8 cellular contexts compared by ENCODE assay signal in the genomic region with DNA sequence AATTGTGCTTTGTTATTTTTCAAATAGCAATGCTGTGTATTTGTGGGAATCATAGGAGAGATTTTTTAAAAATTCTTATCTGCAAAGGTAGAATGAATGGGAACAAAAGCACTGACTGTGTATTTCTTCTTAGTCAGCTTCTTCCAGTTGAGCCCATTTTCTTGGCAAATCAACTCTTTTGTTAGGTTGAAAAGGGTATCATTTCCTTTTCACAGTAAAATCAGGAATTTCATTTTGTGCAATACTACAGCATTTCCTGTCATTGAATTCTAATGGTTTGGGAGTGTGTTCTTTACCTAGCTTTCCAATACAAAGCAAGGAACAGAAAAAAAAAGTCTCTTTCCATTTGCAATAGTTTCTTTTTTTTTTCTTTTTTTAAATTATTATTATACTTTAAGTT. TPM values are rescaled to one million over a fixed set of nuclear protein-coding genes. Genes with fewer than 3 reads are reported as not detected.
DNase-seq lines count a peak whose midpoint lies in the region; ATAC-seq and TF ChIP-seq lines count a peak whose summit lies in the region.

No MANE protein-coding gene starts in this region.

- H3K27ac ChIP-seq in mammary epithelial cell (ENCODE audit: insufficient read depth, low read depth, low read length) (no peak overlapping the region), breast epithelium (peak overlapping the region in 1 of 2 donors; percentile 97), left lung (peak overlapping the region; percentile 92 to 93), upper lobe of left lung (peak overlapping the region; percentile 93 to 96 (median 93)), thyroid gland (peak overlapping the region in 1 of 3 donors; percentile 90)

- peak overlapping the region; percentile 97 for H3K27ac Mint-ChIP-seq in activated naive CD8-positive, alpha-beta T cell treated with anti-CD3 and anti-CD28 coated beads, Interleukin-2, amount 50 U/mL, for 24 hours

- in situ Hi-C loops in mammary epithelial cell (cut with MboI; ENCODE audit: low sequenced_read_pairs in 2 of 2) = no loop called here

- no peak overlapping the region for H3K9ac ChIP-seq in mammary epithelial cell (ENCODE audit: insufficient read depth, low read length)

- no TSS peak for BruUV-seq in mammary epithelial cell (replicated peaks; lab: Mats Ljungman, UMichigan)

- no peak for TF ChIP-seq EP300 in upper lobe of left lung (IDR thresholded peaks at IDR 0.05)

- H3K9me3 Mint-ChIP-seq in activated naive CD8-positive, alpha-beta T cell treated with anti-CD3 and anti-CD28 coated beads, Interleukin-2, amount 50 U/mL, for 24 hours = no peaks in the 10 kb centered on the region

- dilution Hi-C loops in mammary epithelial cell (cut with HindIII; ENCODE audit: low sequenced_read_pairs) = no loop called here

- H3K9me3 ChIP-seq in mammary epithelial cell (replicated peaks; ENCODE audit: insufficient read depth, low read length) = no peaks in the 10 kb centered on the region
- H3K9me3 ChIP-seq in breast epithelium = no peaks in the 10 kb centered on the region
- no peaks in the 10 kb centered on the region for H3K9me3 ChIP-seq in left lung
- H3K9me3 ChIP-seq in upper lobe of left lung = no peaks in the 10 kb centered on the region
- H3K9me3 ChIP-seq in thyroid gland = no peaks in the 10 kb centered on the region

- no peak overlapping the region for H3K4me3 ChIP-seq in mammary epithelial cell (replicated peaks in 1 of 3; ENCODE audit: insufficient read depth in 1 of 3, low read depth in 2 of 3, low read length in 3 of 3)
- H3K4me3 ChIP-seq in breast epithelium = peak overlapping the region in 1 of 3 donors; percentile 86
- H3K4me3 ChIP-seq in left lung = peak overlapping the region in 1 of 2 donors; percentile 60
- H3K4me3 ChIP-seq in upper lobe of left lung = peak overlapping the region in 2 of 4 donors; percentile 70 to 74
- no peak overlapping the region for H3K4me3 ChIP-seq in thyroid gland (replicated peaks in 1 of 3)

- no peak for DNase-seq in mammary epithelial cell
- DNase-seq in breast epithelium (ENCODE audit: low spot score in 2 of 2) = no peak
- DNase-seq in activated naive CD8-positive, alpha-beta T cell treated with anti-CD3 and anti-CD28 coated beads, Interleukin-2, amount 50 U/mL, for 24 hours = no peak
- no peak for DNase-seq in left lung
- DNase-seq in upper lobe of left lung = no peak
- no peak for DNase-seq in thyroid gland
- DNase-seq in posterior cingulate gyrus = no peak

- H3K36me3 ChIP-seq in mammary epithelial cell (ENCODE audit: insufficient read depth, low read length) = no peaks in the 10 kb centered on the region
- H3K36me3 ChIP-seq in breast epithelium = no peaks in the 10 kb centered on the region
- no peaks in the 10 kb centered on the region for H3K36me3 ChIP-seq in left lung
- H3K36me3 ChIP-seq in upper lobe of left lung = no peaks in the 10 kb centered on the region
- no peaks in the 10 kb centered on the region for H3K36me3 ChIP-seq in thyroid gland

- no peaks in the 10 kb centered on the region for H3K79me2 ChIP-seq in mammary epithelial cell (ENCODE audit: insufficient read depth, low read length)

- peak overlapping the region; percentile 100 for H2AFZ ChIP-seq in mammary epithelial cell (ENCODE audit: low read depth, low read length)

- peaks cover 15% of the 10 kb centered on the region for H3K4me1 ChIP-seq in mammary epithelial cell (ENCODE audit: insufficient read depth, low read length)
- no peaks in the 10 kb centered on the region for H3K4me1 ChIP-seq in breast epithelium
- H3K4me1 ChIP-seq in left lung = peaks cover 0 to 18% of the 10 kb centered on the region in 2 donors
- peaks cover 0 to 26% (median 16%) of the 10 kb centered on the region in 4 donors for H3K4me1 ChIP-seq in upper lobe of left lung
- no peaks in the 10 kb centered on the region for H3K4me1 ChIP-seq in thyroid gland

- TF ChIP-seq CTCF in mammary epithelial cell (conservative IDR thresholded peaks at IDR 0.05 in 1 of 2, IDR thresholded peaks at IDR 0.05 in 1 of 2; ENCODE audit: extremely low read depth in 1 of 2, insufficient read depth in 1 of 2, low read depth in 1 of 2, low read length in 2 of 2) = no peak
- TF ChIP-seq CTCF in breast epithelium (IDR thresholded peaks at IDR 0.05) = no peak
- TF ChIP-seq CTCF in left lung (IDR thresholded peaks at IDR 0.05) = no peak
- no peak for TF ChIP-seq CTCF in upper lobe of left lung (IDR thresholded peaks at IDR 0.05)
- no peak for TF ChIP-seq CTCF in thyroid gland (IDR thresholded peaks at IDR 0.05)

- TF ChIP-seq POLR2A in breast epithelium (IDR thresholded peaks at IDR 0.05) (no peak), upper lobe of left lung (IDR thresholded peaks at IDR 0.05) (no peak), thyroid gland (IDR thresholded peaks at IDR 0.05) (no peak)

- peaks cover 25% of the 10 kb centered on the region for H3K4me1 Mint-ChIP-seq in activated naive CD8-positive, alpha-beta T cell treated with anti-CD3 and anti-CD28 coated beads, Interleukin-2, amount 50 U/mL, for 24 hours

- no peaks in the 10 kb centered on the region for H3K27me3 ChIP-seq in mammary epithelial cell (ENCODE audit: insufficient read depth, low read length)
- H3K27me3 ChIP-seq in breast epithelium = no peaks in the 10 kb centered on the region
- peaks cover 0 to 7% of the 10 kb centered on the region in 2 donors for H3K27me3 ChIP-seq in left lung
- H3K27me3 ChIP-seq in upper lobe of left lung = no peaks in the 10 kb centered on the region
- no peaks in the 10 kb centered on the region for H3K27me3 ChIP-seq in thyroid gland

- H4K20me1 ChIP-seq in mammary epithelial cell (ENCODE audit: insufficient read depth, low read length) = no peaks in the 10 kb centered on the region

- no peak overlapping the region for H3K4me2 ChIP-seq in mammary epithelial cell (ENCODE audit: insufficient read depth, low read depth, low read length)

- H3K27me3 Mint-ChIP-seq in activated naive CD8-positive, alpha-beta T cell treated with anti-CD3 and anti-CD28 coated beads, Interleukin-2, amount 50 U/mL, for 24 hours = peaks cover 2% of the 10 kb centered on the region

- ATAC-seq in activated naive CD8-positive, alpha-beta T cell treated with anti-CD3 and anti-CD28 coated beads, Interleukin-2, amount 50 U/mL, for 24 hours = no peak
- ATAC-seq in left lung = no peak
- ATAC-seq in upper lobe of left lung (ENCODE audit: low FRiP score in 2 of 2) = no peak
- no peak for ATAC-seq in GM21515 (IDR thresholded peaks at IDR 0.05; ENCODE audit: unreplicated experiment)

- intact Hi-C loops in mammary epithelial cell (cut with micrococcal nuclease) = no loop called here
- intact Hi-C loops in breast epithelium (cut with DNase I; ENCODE audit: low total_unique reads) = no loop called here
- intact Hi-C loops in left lung (cut with DNase I) = no loop called here
- intact Hi-C loops in thyroid gland (cut with DNase I) = no loop called here
- intact Hi-C loops in posterior cingulate gyrus (cut with DNase I) = no loop called here

- CTCF ChIA-PET in mammary epithelial cell (lab: Charles Lee; ENCODE audit: low non-redundant PET) = no interaction called here

- no peaks in the 10 kb centered on the region for H3K36me3 Mint-ChIP-seq in activated naive CD8-positive, alpha-beta T cell treated with anti-CD3 and anti-CD28 coated beads, Interleukin-2, amount 50 U/mL, for 24 hours (ENCODE audit: low read depth)

- peak overlapping the region; percentile 90 for H3K4me3 Mint-ChIP-seq in activated naive CD8-positive, alpha-beta T cell treated with anti-CD3 and anti-CD28 coated beads, Interleukin-2, amount 50 U/mL, for 24 hours

RNA-seq across cellular contexts. Expression of a gene that starts 19.0 kb away (rescaled TPM):
- 10 to 100 TPM; 23.2 to 31.3 TPM for total RNA-seq in mammary epithelial cell
- polyA plus RNA-seq in mammary epithelial cell = 12.6 TPM
- polyA minus RNA-seq in mammary epithelial cell = 32.2 TPM
- total RNA-seq in breast epithelium = 10 to 100 TPM; 19.7 to 37.3 (median 26.5) TPM
- 10 to 100 TPM; 19.8 to 23.2 TPM for total RNA-seq in left lung
- total RNA-seq in upper lobe of left lung = 10 to 100 TPM; 16.5 to 31.4 (median 24.4) TPM
- total RNA-seq in thyroid gland = 10 to 100 TPM; 25.6 to 37.1 (median 30.8) TPM

RNA-seq across cellular contexts. Expression of a gene that starts 55.0 kb away (rescaled TPM):
- total RNA-seq in mammary epithelial cell = 1 to 10 TPM; 1.0 to 1.5 TPM
- 0.17 TPM for polyA plus RNA-seq in mammary epithelial cell
- polyA minus RNA-seq in mammary epithelial cell = not detected
- total RNA-seq in breast epithelium = 1 to 10 TPM; 3.2 to 5.4 (median 3.9) TPM
- total RNA-seq in left lung = 1 to 10 TPM in 1 of 2 donors, under 1 TPM in 1; 0.41 to 1.2 TPM
- total RNA-seq in upper lobe of left lung = 10 to 100 TPM in 1 of 6 donors, 1 to 10 TPM in 3, under 1 TPM in 2; 0.83 to 14.7 (median 2.5) TPM
- total RNA-seq in thyroid gland = 1 to 10 TPM; 2.3 to 4.8 (median 4.0) TPM
